In the genomic region with DNA sequence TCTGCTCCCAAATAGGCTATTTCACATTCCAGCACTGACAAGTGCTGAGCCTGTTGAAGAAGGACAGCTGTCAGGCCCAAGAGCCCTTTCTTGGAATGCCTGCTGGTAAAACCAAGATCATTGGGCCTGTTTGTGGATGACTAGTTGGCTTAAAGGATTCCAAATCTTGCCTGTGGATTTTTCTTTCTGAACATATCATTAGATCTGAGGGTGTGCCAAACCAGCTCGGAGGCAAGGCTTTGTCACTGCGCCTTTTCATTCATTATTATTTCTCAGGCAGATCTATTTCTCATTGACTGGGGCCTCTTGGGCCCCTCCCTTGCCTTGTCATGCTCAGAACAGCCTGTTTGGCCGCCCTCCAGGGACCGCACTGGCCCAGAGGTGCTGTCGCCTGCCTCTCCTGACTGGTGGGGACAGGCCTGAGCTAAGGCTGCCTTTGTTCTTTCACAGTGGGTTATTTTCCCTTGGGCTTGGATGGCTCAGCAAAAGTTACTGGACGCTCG, we compare ENCODE assay signal across 13 cellular contexts.
DNase-seq lines count a peak whose midpoint lies in the region; ATAC-seq, FAIRE-seq and TF ChIP-seq lines count a peak whose summit lies in the region.
"Had no signal": no experiment of that assay in that cellular context is flagged by ENCODE, and none has a peak within 500 bp of the region (broad histone marks: within the 10 kb centered on the region; RNA-seq: fewer than 3 reads in every experiment).

No MANE protein-coding gene starts in this region.

- no peaks in the 10 kb centered on the region for H3K27me3 Mint-ChIP-seq in MCF 10A (ENCODE audit: insufficient read depth, unreplicated experiment)
- H3K27me3 Mint-ChIP-seq in stimulated activated memory B cell treated with anti-CD40 and anti-IgM and Interleukin-4, amounts not matched to agents 10 μg/mL and 1 μg/mL and 100 μg/mL, for 72 hours: no peaks in the 10 kb centered on the region
- H3K27me3 Mint-ChIP-seq: T-cell had no signal

- H3K4me3 Mint-ChIP-seq in MCF 10A (ENCODE audit: unreplicated experiment): no peak overlapping the region
- H3K4me3 Mint-ChIP-seq in stimulated activated memory B cell treated with anti-CD40 and anti-IgM and Interleukin-4, amounts not matched to agents 10 μg/mL and 1 μg/mL and 100 μg/mL, for 72 hours: no peak overlapping the region
- H3K4me3 Mint-ChIP-seq: T-cell had no signal

- intact Hi-C loops in MCF 10A (cut with micrococcal nuclease): loop anchor here (5.0 kb wide), 1 partner anchor 226 kb away; no protein-coding TSS in a partner anchor

- peak; percentile 80 for DNase-seq in NCI-H1105 treated with DMSO at 0.1 percent for 48 hours (lab: John Stamatoyannopoulos, UW)
- peak; percentile 45 for DNase-seq in MCF 10A (ENCODE audit: unreplicated experiment)
- peak; percentile 20 to 71 for DNase-seq in hippocampal formation (lab: John Stamatoyannopoulos, UW)
- DNase-seq in activated naive CD4-positive, alpha-beta T cell (lab: John Stamatoyannopoulos, UW): no peak
- DNase-seq in D721Med (ENCODE audit: insufficient read length, low spot score): no peak
- DNase-seq: activated T-cell treated with anti-CD3 and anti-CD28 coated beads, Interleukin-2, amount 50 U/mL, for 1 hour; colonic mucosa; NCI-H2171 treated with DMSO at 0.1 percent for 48 hours; stimulated activated naive CD4-positive, alpha-beta T cell; T-cell had no signal

- H3K27ac Mint-ChIP-seq in MCF 10A (ENCODE audit: low read depth, unreplicated experiment): no peak overlapping the region
- H3K27ac Mint-ChIP-seq in stimulated activated memory B cell treated with anti-CD40 and anti-IgM and Interleukin-4, amounts not matched to agents 10 μg/mL and 1 μg/mL and 100 μg/mL, for 72 hours: peak overlapping the region; percentile 35
- H3K27ac Mint-ChIP-seq: T-cell had no signal

- no peak for FAIRE-seq in D721Med (lab: Jason Lieb, UNC)

- POLR2A ChIA-PET in MCF 10A (lab: Yijun Ruan, JAX): interaction anchor here (1.0 to 3.1 kb wide), 2 partner anchors 9 to 58 kb away, joined by 4 to 15 read pairs; no protein-coding TSS in a partner anchor

- TF ChIP-seq CTCF in MCF 10A (IDR thresholded peaks at IDR 0.05; ENCODE audit: unreplicated experiment) (no peak), D721Med (IDR thresholded peaks at IDR 0.05; ENCODE audit: insufficient read depth, missing control alignments) (no peak)

- H3K36me3 Mint-ChIP-seq in MCF 10A (ENCODE audit: insufficient read depth, unreplicated experiment): no peaks in the 10 kb centered on the region
- H3K36me3 Mint-ChIP-seq in stimulated activated memory B cell treated with anti-CD40 and anti-IgM and Interleukin-4, amounts not matched to agents 10 μg/mL and 1 μg/mL and 100 μg/mL, for 72 hours: no peaks in the 10 kb centered on the region
- H3K36me3 Mint-ChIP-seq: T-cell had no signal

- ATAC-seq in stimulated activated memory B cell treated with anti-CD40 and anti-IgM and Interleukin-4, amounts not matched to agents 10 μg/mL and 1 μg/mL and 100 μg/mL, for 72 hours: no peak
- no peak for ATAC-seq in GM21723 (IDR thresholded peaks at IDR 0.05; ENCODE audit: unreplicated experiment)
- ATAC-seq in GM19467 (IDR thresholded peaks at IDR 0.05; ENCODE audit: unreplicated experiment): no peak
- ATAC-seq: T-cell had no signal

- CTCF ChIA-PET in MCF 10A (lab: Yijun Ruan, JAX): interaction anchor here (0.7 to 1.2 kb wide), 3 partner anchors 8 to 93 kb away, joined by 3 to 6 read pairs (median 4); no protein-coding TSS in a partner anchor

- peaks cover 14% of the 10 kb centered on the region for H3K4me1 Mint-ChIP-seq in MCF 10A (ENCODE audit: insufficient read depth, unreplicated experiment)
- peaks cover 21% of the 10 kb centered on the region for H3K4me1 Mint-ChIP-seq in stimulated activated memory B cell treated with anti-CD40 and anti-IgM and Interleukin-4, amounts not matched to agents 10 μg/mL and 1 μg/mL and 100 μg/mL, for 72 hours
- H3K4me1 Mint-ChIP-seq: T-cell had no signal

- H3K9me3 Mint-ChIP-seq in MCF 10A (ENCODE audit: unreplicated experiment): no peaks in the 10 kb centered on the region
- H3K9me3 Mint-ChIP-seq in stimulated activated memory B cell treated with anti-CD40 and anti-IgM and Interleukin-4, amounts not matched to agents 10 μg/mL and 1 μg/mL and 100 μg/mL, for 72 hours: no peaks in the 10 kb centered on the region
- H3K9me3 Mint-ChIP-seq: T-cell had no signal

- no TSS peak for BruUV-seq in MCF 10A (replicated peaks; lab: Mats Ljungman, UMichigan)

Comparison
In these comparisons a context has a peak if more than half of its experiments do, and no peak if none do; other contexts are left out.
1. DNase-seq: peak in NCI-H1105 treated with DMSO at 0.1 percent for 48 hours (single experiment), MCF 10A (single experiment) and hippocampal formation (2 of 2); none in activated naive CD4-positive, alpha-beta T cell (0 of 4) and D721Med (single experiment).